ENCODE assay signal across 16 cellular contexts in the genomic region with DNA sequence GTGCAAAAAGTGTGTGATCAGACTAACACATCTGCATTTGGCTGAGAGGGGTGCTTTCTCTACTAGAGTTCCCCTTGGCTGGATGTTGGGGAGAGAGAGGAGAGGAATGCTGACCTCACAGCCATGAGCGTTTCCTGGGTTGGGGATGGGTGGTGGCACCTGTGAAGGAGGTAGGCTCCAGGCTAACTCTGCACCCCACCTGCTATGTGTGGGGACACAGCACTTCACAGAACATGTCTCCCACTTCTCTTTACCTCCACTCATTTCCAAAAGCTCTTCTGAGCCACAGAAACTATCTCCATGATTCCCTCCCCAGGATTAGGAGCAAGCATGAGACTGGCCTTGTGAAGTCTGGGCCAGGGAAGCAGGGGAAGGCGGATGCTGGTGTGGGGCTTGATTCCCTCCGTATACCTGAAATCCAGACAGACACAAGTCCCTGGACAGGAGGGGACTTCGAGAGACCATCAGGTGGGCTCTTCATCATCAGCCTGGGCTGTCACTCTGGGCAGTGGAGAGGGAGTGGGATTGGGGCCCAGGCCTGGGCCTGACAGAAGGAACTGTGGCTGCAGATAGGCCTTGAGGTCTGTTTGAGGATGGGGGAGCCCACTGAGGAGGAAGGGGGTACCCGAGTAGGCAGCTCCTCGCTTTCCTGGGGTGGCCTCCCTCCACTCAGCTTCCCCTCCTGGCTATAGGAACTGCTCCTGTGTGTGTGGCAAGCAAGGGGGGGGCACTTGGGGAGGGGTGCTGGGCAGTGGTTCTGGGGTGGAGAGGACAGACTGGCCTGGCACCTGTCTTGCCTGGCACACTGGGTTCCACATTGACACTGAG. TPM values are rescaled to one million over a fixed set of nuclear protein-coding genes. Genes with fewer than 3 reads are reported as not detected.
DNase-seq lines count a peak whose midpoint lies in the region; ATAC-seq, FAIRE-seq and TF ChIP-seq lines count a peak whose summit lies in the region.
"Had no signal": no experiment of that assay in that cellular context is flagged by ENCODE, and none has a peak within 500 bp of the region (broad histone marks: within the 10 kb centered on the region; RNA-seq: fewer than 3 reads in every experiment).

No MANE protein-coding gene starts in this region.

- H3K4me1 ChIP-seq in tibial artery, result peaks cover 0 to 29% (median 5%) of the 10 kb centered on the region in 4 donors
- H3K4me1 ChIP-seq: Caco-2 had no signal

- peak; percentile 36 for FAIRE-seq in bronchial epithelial cell (lab: Jason Lieb, UNC)
- FAIRE-seq: HepG2 had no signal

- peak; percentile 14 for DNase-seq in activated naive CD8-positive, alpha-beta T cell treated with anti-CD3 and anti-CD28 coated beads, Interleukin-2, amount 10 ng/mL, durations not matched to agents 7 days and 5 days
- no peak for DNase-seq in activated naive CD8-positive, alpha-beta T cell treated with anti-CD3 and anti-CD28 coated beads, Interleukin-2, amount 50 U/mL, for 24 hours
- no peak for DNase-seq in bronchial epithelial cell (ENCODE audit: low read depth)
- DNase-seq in mesenteric fat pad (ENCODE audit: low spot score), result peak; percentile 87
- DNase-seq in tibial artery, result peak in 1 of 2 donors; percentile 56
- DNase-seq in NCI-H1417 treated with DMSO at 0.1 percent for 48 hours (lab: John Stamatoyannopoulos, UW), result no peak
- no peak for DNase-seq in GM03348 (ENCODE audit: low spot score)
- DNase-seq: DMS153, NCI-H1048, NCI-H2227 treated with DMSO at 0.1 percent for 48 hours, NCI-H524, SHP77 had no signal

- H3K4me3 Mint-ChIP-seq in activated naive CD8-positive, alpha-beta T cell treated with anti-CD3 and anti-CD28 coated beads, Interleukin-2, amount 10 ng/mL, durations not matched to agents 7 days and 5 days, result no peak overlapping the region
- H3K4me3 Mint-ChIP-seq in activated naive CD8-positive, alpha-beta T cell treated with anti-CD3 and anti-CD28 coated beads, Interleukin-2, amount 50 U/mL, for 24 hours, result no peak overlapping the region

- TF ChIP-seq CTCF in bronchial epithelial cell (IDR thresholded peaks at IDR 0.05; ENCODE audit: insufficient read depth, low read length, severe bottlenecking) (no peak), tibial artery (IDR thresholded peaks at IDR 0.05) (no peak)

- POLR2A ChIA-PET in activated naive CD8-positive, alpha-beta T cell treated with anti-CD3 and anti-CD28 coated beads, Interleukin-2, amount 10 ng/mL, durations not matched to agents 7 days and 5 days (lab: Charles Lee), result no interaction called here

- no peaks in the 10 kb centered on the region for H3K9me3 ChIP-seq in tibial artery
- H3K9me3 ChIP-seq: Caco-2 had no signal

- H3K9me3 Mint-ChIP-seq in activated naive CD8-positive, alpha-beta T cell treated with anti-CD3 and anti-CD28 coated beads, Interleukin-2, amount 10 ng/mL, durations not matched to agents 7 days and 5 days, result no peaks in the 10 kb centered on the region
- H3K9me3 Mint-ChIP-seq in activated naive CD8-positive, alpha-beta T cell treated with anti-CD3 and anti-CD28 coated beads, Interleukin-2, amount 50 U/mL, for 24 hours, result no peaks in the 10 kb centered on the region

- H3K4me1 Mint-ChIP-seq in activated naive CD8-positive, alpha-beta T cell treated with anti-CD3 and anti-CD28 coated beads, Interleukin-2, amount 10 ng/mL, durations not matched to agents 7 days and 5 days, result no peaks in the 10 kb centered on the region
- H3K4me1 Mint-ChIP-seq in activated naive CD8-positive, alpha-beta T cell treated with anti-CD3 and anti-CD28 coated beads, Interleukin-2, amount 50 U/mL, for 24 hours, result no peaks in the 10 kb centered on the region

- H3K27me3 Mint-ChIP-seq in activated naive CD8-positive, alpha-beta T cell treated with anti-CD3 and anti-CD28 coated beads, Interleukin-2, amount 10 ng/mL, durations not matched to agents 7 days and 5 days, result no peaks in the 10 kb centered on the region
- peaks cover 4% of the 10 kb centered on the region for H3K27me3 Mint-ChIP-seq in activated naive CD8-positive, alpha-beta T cell treated with anti-CD3 and anti-CD28 coated beads, Interleukin-2, amount 50 U/mL, for 24 hours

- ATAC-seq in activated naive CD8-positive, alpha-beta T cell treated with anti-CD3 and anti-CD28 coated beads, Interleukin-2, amount 10 ng/mL, durations not matched to agents 7 days and 5 days (ENCODE audit: low read depth), result no peak
- ATAC-seq in activated naive CD8-positive, alpha-beta T cell treated with anti-CD3 and anti-CD28 coated beads, Interleukin-2, amount 50 U/mL, for 24 hours, result no peak
- ATAC-seq in HG03439 (IDR thresholded peaks at IDR 0.05; ENCODE audit: unreplicated experiment), result no peak
- ATAC-seq: HepG2 had no signal

- intact Hi-C loops in tibial artery (cut with DNase I; ENCODE audit: low total_unique reads), result no loop called here

- no peaks in the 10 kb centered on the region for H3K36me3 ChIP-seq in bronchial epithelial cell (ENCODE audit: control insufficient read depth, insufficient read depth, low read length)
- H3K36me3 ChIP-seq in tibial artery, result peaks cover 36 to 93% (median 56%) of the 10 kb centered on the region in 3 donors

- H3K4me3 ChIP-seq in bronchial epithelial cell (ENCODE audit: low read depth, low read length), result no peak overlapping the region
- H3K4me3 ChIP-seq in tibial artery, result no peak overlapping the region

- no peaks in the 10 kb centered on the region for H3K36me3 Mint-ChIP-seq in activated naive CD8-positive, alpha-beta T cell treated with anti-CD3 and anti-CD28 coated beads, Interleukin-2, amount 10 ng/mL, durations not matched to agents 7 days and 5 days
- H3K36me3 Mint-ChIP-seq in activated naive CD8-positive, alpha-beta T cell treated with anti-CD3 and anti-CD28 coated beads, Interleukin-2, amount 50 U/mL, for 24 hours (ENCODE audit: low read depth), result no peaks in the 10 kb centered on the region

- peak overlapping the region; percentile 8 for H3K27ac Mint-ChIP-seq in activated naive CD8-positive, alpha-beta T cell treated with anti-CD3 and anti-CD28 coated beads, Interleukin-2, amount 10 ng/mL, durations not matched to agents 7 days and 5 days
- H3K27ac Mint-ChIP-seq in activated naive CD8-positive, alpha-beta T cell treated with anti-CD3 and anti-CD28 coated beads, Interleukin-2, amount 50 U/mL, for 24 hours, result no peak overlapping the region

- H3K27me3 ChIP-seq in bronchial epithelial cell (ENCODE audit: control insufficient read depth, insufficient read depth, low read length) (no peaks in the 10 kb centered on the region), tibial artery (no peaks in the 10 kb centered on the region)

- peak overlapping the region; percentile 4 to 43 for H3K27ac ChIP-seq in tibial artery
- H3K27ac ChIP-seq: KMS-11 had no signal

RNA-seq across cellular contexts. Expression of gene FEM1B, which starts 40.7 kb away (rescaled TPM):
- total RNA-seq in activated naive CD8-positive, alpha-beta T cell treated with anti-CD3 and anti-CD28 coated beads, Interleukin-2, amount 10 ng/mL, durations not matched to agents 7 days and 5 days, result 10 to 100 TPM; 51.9 to 54.0 TPM
- total RNA-seq in bronchial epithelial cell (73.5 and 94.2 TPM in 2 replicates), mesenteric fat pad (48.7 TPM)

Comparison
In these comparisons a context has a peak if more than half of its experiments do, and no peak if none do; other contexts are left out.
1. DNase-seq: peak in activated naive CD8-positive, alpha-beta T cell treated with anti-CD3 and anti-CD28 coated beads, Interleukin-2, amount 10 ng/mL, durations not matched to agents 7 days and 5 days (single experiment) and mesenteric fat pad (single experiment); none in activated naive CD8-positive, alpha-beta T cell treated with anti-CD3 and anti-CD28 coated beads, Interleukin-2, amount 50 U/mL, for 24 hours (single experiment), bronchial epithelial cell (single experiment), NCI-H1417 treated with DMSO at 0.1 percent for 48 hours (single experiment) and GM03348 (single experiment).